ENCODE assay signal across 12 cellular contexts in the genomic region with DNA sequence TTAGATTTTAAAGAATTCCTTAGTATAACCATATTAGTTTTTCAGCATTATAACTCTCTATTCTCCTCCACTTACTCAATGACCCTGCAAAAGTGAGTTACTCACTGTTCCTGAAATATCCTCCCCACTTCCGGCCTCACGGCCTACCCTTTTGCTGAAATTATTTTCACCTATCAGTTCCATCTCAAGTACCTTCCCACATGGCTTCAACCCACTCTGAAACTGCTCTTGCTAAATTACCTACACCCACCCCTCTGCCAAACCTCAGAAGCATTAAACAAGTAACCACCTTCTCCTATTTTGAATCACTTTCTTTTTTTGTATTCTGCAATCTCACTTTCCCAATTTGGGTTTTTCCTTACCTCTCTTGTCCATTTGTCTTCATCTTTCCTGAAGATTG.
A peak's percentile ranks its signal among the peaks of the same experiment; 100 is the strongest.
DNase-seq lines count a peak whose midpoint lies in the region; ATAC-seq and TF ChIP-seq lines count a peak whose summit lies in the region.
"Had no signal": no experiment of that assay in that cellular context is flagged by ENCODE, and none has a peak within 500 bp of the region (broad histone marks: within the 10 kb centered on the region; RNA-seq: fewer than 3 reads in every experiment).

No MANE protein-coding gene starts in this region.

- TF ChIP-seq POLR2A in NB4 (IDR thresholded peaks at IDR 0.05; ENCODE audit: extremely low read depth, insufficient read length), result no peak

- DNase-seq in NB4 (ENCODE audit: low read depth) (peak; percentile 36), NCI-H1417 (lab: John Stamatoyannopoulos, UW) (no peak), DMS114 treated with DMSO at 0.1 percent for 48 hours (lab: John Stamatoyannopoulos, UW; ENCODE audit: unreplicated experiment) (no peak), NCI-H345 treated with DMSO at 0.1 percent for 48 hours (lab: John Stamatoyannopoulos, UW; ENCODE audit: unreplicated experiment) (no peak)
- DNase-seq: activated T-cell treated with anti-CD3 and anti-CD28 coated beads, Interleukin-2, amount 50 U/mL, for 4 hours; CD4-positive, alpha-beta T cell; NCI-H187; SJCRH30; testis had no signal

- H3K4me3 ChIP-seq in NB4 (ENCODE audit: low read depth, low read length), result no peak overlapping the region
- H3K4me3 ChIP-seq: SJCRH30, testis had no signal

- ATAC-seq in GM18502 (IDR thresholded peaks at IDR 0.05; ENCODE audit: poor library complexity, unreplicated experiment), result peak; percentile 88
- peak; percentile 56 for ATAC-seq in GM19328 (IDR thresholded peaks at IDR 0.05; ENCODE audit: unreplicated experiment)
- ATAC-seq in HG02852 (IDR thresholded peaks at IDR 0.05; ENCODE audit: unreplicated experiment), result peak; percentile 91
- ATAC-seq: activated T-cell treated with anti-CD3 and anti-CD28 coated beads, Interleukin-2, amount 50 U/mL, for 4 hours had no signal

- TF ChIP-seq CTCF in NB4 (IDR thresholded peaks at IDR 0.05; ENCODE audit: low read depth, low read length), result no peak
